ENCODE assay signal across 18 cellular contexts in the genomic region with DNA sequence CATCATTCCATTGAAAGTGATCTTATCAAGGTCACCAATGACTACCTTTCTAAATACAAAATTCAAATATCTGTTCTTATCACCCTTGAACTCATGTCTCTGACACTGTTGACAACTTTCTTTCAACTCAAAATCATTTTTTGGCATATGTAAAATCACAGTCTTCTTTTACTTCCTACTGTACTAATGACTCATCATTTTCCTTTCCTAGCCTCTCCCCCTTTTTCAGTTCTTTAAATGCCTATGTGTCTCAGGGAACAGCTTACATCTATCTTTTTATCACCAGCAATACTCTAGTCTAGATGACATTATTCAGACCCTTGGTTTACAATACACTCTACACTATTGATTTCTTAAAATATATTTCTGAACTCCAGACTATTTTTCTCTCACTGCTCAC.
DNase-seq lines count a peak whose midpoint lies in the region; ATAC-seq and TF ChIP-seq lines count a peak whose summit lies in the region.
"Had no signal": no experiment of that assay in that cellular context is flagged by ENCODE, and none has a peak within 500 bp of the region (broad histone marks: within the 10 kb centered on the region; RNA-seq: fewer than 3 reads in every experiment).

No MANE protein-coding gene starts in this region.

- H3K27me3 Mint-ChIP-seq in MCF 10A (ENCODE audit: insufficient read depth, unreplicated experiment) = no peaks in the 10 kb centered on the region
- H3K27me3 Mint-ChIP-seq in chondrocyte (ENCODE audit: low read depth) = no peaks in the 10 kb centered on the region
- H3K27me3 Mint-ChIP-seq in GM23338 (ENCODE audit: insufficient read depth, low read depth, poor library complexity) = no peaks in the 10 kb centered on the region
- H3K27me3 Mint-ChIP-seq: CD4-positive, alpha-beta memory T cell had no signal

- POLR2A ChIA-PET in MCF 10A (lab: Yijun Ruan, JAX) = interaction anchor here (0.6 kb wide), 1 partner anchor 448 kb away, joined by 3 read pairs; no protein-coding TSS in a partner anchor

- H3K4me3 Mint-ChIP-seq in MCF 10A (ENCODE audit: unreplicated experiment) = no peak overlapping the region
- H3K4me3 Mint-ChIP-seq in chondrocyte (ENCODE audit: unreplicated experiment) = no peak overlapping the region
- H3K4me3 Mint-ChIP-seq in GM23338 = no peak overlapping the region
- H3K4me3 Mint-ChIP-seq: CD4-positive, alpha-beta memory T cell had no signal

- no peaks in the 10 kb centered on the region for H3K4me1 ChIP-seq in mammary epithelial cell (ENCODE audit: insufficient read depth, low read length)
- no peaks in the 10 kb centered on the region for H3K4me1 ChIP-seq in GM23338 (ENCODE audit: insufficient read depth)
- H3K4me1 ChIP-seq in BE2C = no peaks in the 10 kb centered on the region

- no peak for ATAC-seq in GM23338

- DNase-seq in MCF 10A (ENCODE audit: unreplicated experiment) (no peak), mammary epithelial cell (no peak), SK-N-MC (ENCODE audit: low read depth, low spot score) (no peak), chondrocyte (ENCODE audit: low spot score) (no peak), HK-2 (ENCODE audit: unreplicated experiment) (no peak), GM23338 (ENCODE audit: low spot score) (no peak), BE2C (no peak), NCI-H2227 treated with DMSO at 0.1 percent for 48 hours (lab: John Stamatoyannopoulos, UW) (no peak)
- DNase-seq: 8988T; CD4-positive, alpha-beta memory T cell; DMS153; MG63; NCI-H1092 treated with DMSO at 0.1 percent for 48 hours; NCI-H146; NCI-H2081 treated with DMSO at 0.1 percent for 48 hours; NCI-H510A; NCI-H774; RPMI8226 had no signal

- no peaks in the 10 kb centered on the region for H3K79me2 ChIP-seq in mammary epithelial cell (ENCODE audit: insufficient read depth, low read length)
- no peaks in the 10 kb centered on the region for H3K79me2 ChIP-seq in GM23338 (replicated peaks; ENCODE audit: insufficient read depth)

- H3K4me3 ChIP-seq in mammary epithelial cell (replicated peaks in 1 of 3; ENCODE audit: insufficient read depth in 1 of 3, low read depth in 2 of 3, low read length in 3 of 3) = no peak overlapping the region
- H3K4me3 ChIP-seq in SK-N-MC = no peak overlapping the region
- H3K4me3 ChIP-seq in GM23338 = no peak overlapping the region
- H3K4me3 ChIP-seq in BE2C (ENCODE audit: low read depth, low read length) = no peak overlapping the region
- H3K4me3 ChIP-seq: MG63 had no signal

- dilution Hi-C loops in mammary epithelial cell (cut with HindIII; ENCODE audit: low sequenced_read_pairs) = no loop called here

- peak overlapping the region; percentile 7 for H3K27ac Mint-ChIP-seq in MCF 10A (ENCODE audit: low read depth, unreplicated experiment)
- peak overlapping the region; percentile 32 for H3K27ac Mint-ChIP-seq in chondrocyte (ENCODE audit: unreplicated experiment)
- no peak overlapping the region; the same call in 1 of the 2 replicates for H3K27ac Mint-ChIP-seq in GM23338
- H3K27ac Mint-ChIP-seq: CD4-positive, alpha-beta memory T cell had no signal

- H3K36me3 Mint-ChIP-seq in MCF 10A (ENCODE audit: insufficient read depth, unreplicated experiment) = no peaks in the 10 kb centered on the region
- no peaks in the 10 kb centered on the region for H3K36me3 Mint-ChIP-seq in chondrocyte (ENCODE audit: low read depth)
- peaks cover 11% of the 10 kb centered on the region; the same call in 2 of the 3 replicates for H3K36me3 Mint-ChIP-seq in GM23338 (ENCODE audit: low read depth)
- H3K36me3 Mint-ChIP-seq: CD4-positive, alpha-beta memory T cell had no signal

- TF ChIP-seq CTCF in MCF 10A (IDR thresholded peaks at IDR 0.05; ENCODE audit: unreplicated experiment) (no peak), mammary epithelial cell (conservative IDR thresholded peaks at IDR 0.05 in 1 of 2, IDR thresholded peaks at IDR 0.05 in 1 of 2; ENCODE audit: extremely low read depth in 1 of 2, insufficient read depth in 1 of 2, low read depth in 1 of 2, low read length in 2 of 2) (no peak), chondrocyte (IDR thresholded peaks at IDR 0.05) (no peak), GM23338 (conservative IDR thresholded peaks at IDR 0.05; ENCODE audit: low read depth in 2 of 2) (no peak), BE2C (IDR thresholded peaks at IDR 0.05; ENCODE audit: low read depth, low read length) (no peak)

- H3K9ac ChIP-seq in mammary epithelial cell (ENCODE audit: insufficient read depth, low read length) (no peak overlapping the region), SK-N-MC (ENCODE audit: insufficient read length) (no peak overlapping the region)

- CTCF ChIA-PET in MCF 10A (lab: Yijun Ruan, JAX) = interaction anchor here (0.6 to 0.7 kb wide), 2 partner anchors 530 to 544 kb away, joined by 3 to 4 read pairs; no protein-coding TSS in a partner anchor
- CTCF ChIA-PET in mammary epithelial cell (lab: Charles Lee; ENCODE audit: low non-redundant PET) = no interaction called here

- no TSS peak for BruUV-seq in MCF 10A (replicated peaks; lab: Mats Ljungman, UMichigan)
- no TSS peak for BruUV-seq in mammary epithelial cell (replicated peaks; lab: Mats Ljungman, UMichigan)

- H3K9me3 Mint-ChIP-seq in MCF 10A (ENCODE audit: unreplicated experiment) = no peaks in the 10 kb centered on the region
- no peaks in the 10 kb centered on the region for H3K9me3 Mint-ChIP-seq in chondrocyte (ENCODE audit: low read depth)
- peaks cover 20% of the 10 kb centered on the region for H3K9me3 Mint-ChIP-seq in GM23338

- no peaks in the 10 kb centered on the region for H3K9me2 ChIP-seq in GM23338 (ENCODE audit: insufficient read depth)

- H3K9me3 ChIP-seq in mammary epithelial cell (replicated peaks; ENCODE audit: insufficient read depth, low read length) = no peaks in the 10 kb centered on the region
- no peaks in the 10 kb centered on the region for H3K9me3 ChIP-seq in SK-N-MC (ENCODE audit: low read depth, low read length)
- no peaks in the 10 kb centered on the region for H3K9me3 ChIP-seq in BE2C
- H3K9me3 ChIP-seq: MG63 had no signal

- H3K27me3 ChIP-seq in mammary epithelial cell (ENCODE audit: insufficient read depth, low read length) (no peaks in the 10 kb centered on the region), GM23338 (ENCODE audit: insufficient read depth) (no peaks in the 10 kb centered on the region), BE2C (no peaks in the 10 kb centered on the region)
- H3K27me3 ChIP-seq: MG63 had no signal

- in situ Hi-C loops in mammary epithelial cell (cut with MboI; ENCODE audit: low sequenced_read_pairs in 2 of 2) = no loop called here

- H3K4me1 Mint-ChIP-seq in MCF 10A (ENCODE audit: insufficient read depth, unreplicated experiment) = peaks cover 11% of the 10 kb centered on the region
- H3K4me1 Mint-ChIP-seq in chondrocyte (ENCODE audit: low read depth) = peaks cover 19% of the 10 kb centered on the region
- H3K4me1 Mint-ChIP-seq in GM23338 = no peaks in the 10 kb centered on the region
- H3K4me1 Mint-ChIP-seq: CD4-positive, alpha-beta memory T cell had no signal

- H3K36me3 ChIP-seq in mammary epithelial cell (ENCODE audit: insufficient read depth, low read length) = no peaks in the 10 kb centered on the region
- no peaks in the 10 kb centered on the region for H3K36me3 ChIP-seq in SK-N-MC (ENCODE audit: insufficient read depth, low read length)
- H3K36me3 ChIP-seq in GM23338 (ENCODE audit: insufficient read depth) = peaks cover 7% of the 10 kb centered on the region; the same call in 1 of the 2 replicates
- H3K36me3 ChIP-seq in BE2C = no peaks in the 10 kb centered on the region
- H3K36me3 ChIP-seq: MG63 had no signal

- intact Hi-C loops in MCF 10A (cut with micrococcal nuclease) (no loop called here), mammary epithelial cell (cut with micrococcal nuclease) (no loop called here)

- H3K4me2 ChIP-seq in mammary epithelial cell (ENCODE audit: insufficient read depth, low read depth, low read length) (no peak overlapping the region), GM23338 (no peak overlapping the region)

- no peaks in the 10 kb centered on the region for H3F3A ChIP-seq in GM23338 (replicated peaks; ENCODE audit: low read depth)

- H3K27ac ChIP-seq in mammary epithelial cell (ENCODE audit: insufficient read depth, low read depth, low read length) (no peak overlapping the region), SK-N-MC (0 out of 2 replicates have a peak overlapping the region, but pooled peaks have one; percentile 19), GM23338 (ENCODE audit: low read depth) (no peak overlapping the region)

- H2AFZ ChIP-seq in mammary epithelial cell (ENCODE audit: low read depth, low read length) = no peak overlapping the region
- no peak overlapping the region for H2AFZ ChIP-seq in GM23338

- H4K20me1 ChIP-seq in mammary epithelial cell (ENCODE audit: insufficient read depth, low read length) (no peaks in the 10 kb centered on the region), GM23338 (replicated peaks; ENCODE audit: insufficient read depth) (no peaks in the 10 kb centered on the region)

TF ChIP-seq in GM23338, 12 proteins besides CTCF, POLR2A, EP300 and RAD21 (continues in another document):
- TF ChIP-seq STAT1 (IDR thresholded peaks at IDR 0.05; ENCODE audit: unreplicated experiment) = no peak
- TF ChIP-seq POLR2AphosphoS5 (IDR thresholded peaks at IDR 0.05; ENCODE audit: low read depth) = no peak
